Comparison of ENCODE assay signal across 10 cellular contexts in the genomic region with DNA sequence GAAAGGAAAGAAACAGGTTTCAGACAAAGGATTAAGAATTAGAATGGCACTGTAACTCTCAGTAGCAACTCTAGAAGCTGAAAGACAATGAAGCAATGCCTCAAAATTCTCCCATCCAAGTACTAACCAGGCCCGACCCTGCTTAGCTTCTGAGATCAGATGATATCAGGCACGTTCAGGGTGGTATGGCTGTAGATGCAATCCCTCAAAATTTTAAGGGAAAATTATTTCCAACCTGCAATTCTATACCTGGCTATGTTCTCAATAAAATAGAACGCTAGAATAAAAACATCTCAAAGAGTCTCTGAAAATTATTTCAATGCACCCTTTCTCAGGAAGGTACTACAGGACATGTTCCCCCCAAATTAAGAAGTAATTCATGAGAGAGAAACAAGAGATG. TPM values are rescaled to one million over a fixed set of nuclear protein-coding genes. Genes with fewer than 3 reads are reported as not detected.
"Had no signal": no experiment of that assay in that cellular context is flagged by ENCODE, and none has a peak within 500 bp of the region (broad histone marks: within the 10 kb centered on the region; RNA-seq: fewer than 3 reads in every experiment).

No MANE protein-coding gene starts in this region.

- H3K27ac ChIP-seq: GM23248, KMS-11 had no signal

- FAIRE-seq: H54 had no signal

- H3K4me2 ChIP-seq: KMS-11 had no signal

- H3K4me3 ChIP-seq: GM23248 had no signal

- H3K9ac ChIP-seq: GM23248, KMS-11 had no signal

- DNase-seq: GM23248, GOT3, H9, HCEC 1CT, IMR-90, Karpas-422, KBM-7 had no signal

- H2AFZ ChIP-seq: GM23248 had no signal

RNA-seq across cellular contexts. Expression of gene NOXRED1, which starts 19.5 kb away (rescaled TPM):
- total RNA-seq: GM23248, H9, HT-29 had no signal
